ENCODE assay signal across 8 cellular contexts in genomic region chr22:35299717-35300497, GRCh38. TPM values are rescaled to one million over a fixed set of nuclear protein-coding genes. Genes with fewer than 3 reads are reported as not detected.
DNase-seq lines count a peak whose midpoint lies in the region; ATAC-seq and TF ChIP-seq lines count a peak whose summit lies in the region.

TSS of gene TOM1 (plus strand) at chr22:35299894. CDS start at chr22:35299929, 35 bp downstream.

- H3K36me3 ChIP-seq in DND-41 (ENCODE audit: insufficient read depth, low read length) (peaks cover 21% of the 10 kb centered on the region), GM23338 (ENCODE audit: insufficient read depth) (peaks cover 16% of the 10 kb centered on the region)

- peak within 1 kb of the TSS; percentile 76 for H3K27ac ChIP-seq in DND-41 (ENCODE audit: low read length)
- H3K27ac ChIP-seq in GM23338 (ENCODE audit: low read depth), result peak within 1 kb of the TSS; percentile 88

- H3K27me3 ChIP-seq in DND-41 (ENCODE audit: insufficient read depth, low read length, poor library complexity) (no peaks in the 10 kb centered on the region), GM23338 (ENCODE audit: insufficient read depth) (no peaks in the 10 kb centered on the region)

- H3K9me3 ChIP-seq in DND-41 (ENCODE audit: insufficient read depth, low read length, severe bottlenecking), result no peaks in the 10 kb centered on the region

- H3K36me3 Mint-ChIP-seq in GM23338 (ENCODE audit: low read depth), result peaks cover 4% of the 10 kb centered on the region; the same call in 1 of the 3 replicates
- peaks cover 0 to 1% of the 10 kb centered on the region in 2 donors for H3K36me3 Mint-ChIP-seq in naive B cell
- H3K36me3 Mint-ChIP-seq in stimulated activated memory B cell treated with anti-CD40 and anti-IgM and Interleukin-4, amounts not matched to agents 10 μg/mL and 1 μg/mL and 100 μg/mL, for 72 hours, result peaks cover 21% of the 10 kb centered on the region

- H3K4me2 ChIP-seq in DND-41 (ENCODE audit: insufficient read depth, low read length) (peak within 1 kb of the TSS; percentile 96), GM23338 (peak within 1 kb of the TSS; percentile 97)

- H3K4me1 ChIP-seq in DND-41 (ENCODE audit: insufficient read depth, low read length), result peaks cover 27% of the 10 kb centered on the region
- H3K4me1 ChIP-seq in GM23338 (ENCODE audit: insufficient read depth), result no peaks in the 10 kb centered on the region

- peak within 1 kb of the TSS; percentile 77 for H2AFZ ChIP-seq in DND-41 (ENCODE audit: low read depth, low read length)
- peak within 1 kb of the TSS; percentile 84 for H2AFZ ChIP-seq in GM23338

- ATAC-seq in DND-41 (ENCODE audit: insufficient read depth, low read depth) (peak; percentile 97), GM23338 (peak; percentile 96), naive B cell (ENCODE audit: low read depth in 2 of 2) (peak; percentile 86 to 90)
- peak; percentile 99 for ATAC-seq in stimulated activated memory B cell treated with anti-CD40 and anti-IgM and Interleukin-4, amounts not matched to agents 10 μg/mL and 1 μg/mL and 100 μg/mL, for 72 hours

- H3K9me2 ChIP-seq in GM23338 (ENCODE audit: insufficient read depth), result no peaks in the 10 kb centered on the region

- peaks cover 3% of the 10 kb centered on the region; the same call in 1 of the 3 replicates for H3K4me1 Mint-ChIP-seq in GM23338
- peaks cover 12 to 36% (median 21%) of the 10 kb centered on the region in 3 donors for H3K4me1 Mint-ChIP-seq in naive B cell
- peaks cover 42% of the 10 kb centered on the region for H3K4me1 Mint-ChIP-seq in stimulated activated memory B cell treated with anti-CD40 and anti-IgM and Interleukin-4, amounts not matched to agents 10 μg/mL and 1 μg/mL and 100 μg/mL, for 72 hours

- H4K20me1 ChIP-seq in DND-41 (ENCODE audit: insufficient read depth, low read length), result no peaks in the 10 kb centered on the region
- H4K20me1 ChIP-seq in GM23338 (replicated peaks; ENCODE audit: insufficient read depth), result peaks cover 5% of the 10 kb centered on the region; the same call in 1 of the 2 replicates

- H3K27me3 Mint-ChIP-seq in GM23338 (ENCODE audit: insufficient read depth, low read depth, poor library complexity) (peaks cover 13% of the 10 kb centered on the region), naive B cell (no peaks in the 10 kb centered on the region)
- H3K27me3 Mint-ChIP-seq in stimulated activated memory B cell treated with anti-CD40 and anti-IgM and Interleukin-4, amounts not matched to agents 10 μg/mL and 1 μg/mL and 100 μg/mL, for 72 hours, result no peaks in the 10 kb centered on the region

- H3K27ac Mint-ChIP-seq in GM23338, result peak within 1 kb of the TSS; percentile 88
- H3K27ac Mint-ChIP-seq in naive B cell, result peak within 1 kb of the TSS; percentile 96 to 100 (median 99)
- peak within 1 kb of the TSS; percentile 93 for H3K27ac Mint-ChIP-seq in stimulated activated memory B cell treated with anti-CD40 and anti-IgM and Interleukin-4, amounts not matched to agents 10 μg/mL and 1 μg/mL and 100 μg/mL, for 72 hours

- peak within 1 kb of the TSS; percentile 78 for H3K9ac ChIP-seq in DND-41 (ENCODE audit: low read depth, low read length)

- DNase-seq in DND-41 (peak; percentile 96), GM23338 (ENCODE audit: low spot score) (peak; percentile 99), LHCN-M2 (ENCODE audit: low read depth) (peak; percentile 98), RPMI8226 (peak; percentile 97), fibroblast of gingiva (ENCODE audit: low read depth) (peak; percentile 99), naive B cell (peak; percentile 98)
- DNase-seq in activated T-helper 1 cell treated with anti-CD3 and anti-CD28 coated beads, Interleukin-2, amount 50 U/mL, for 16 hours (ENCODE audit: low read depth in 1 of 2, low spot score in 1 of 2), result peak; percentile 96

- H3K4me3 Mint-ChIP-seq in GM23338 (peak within 1 kb of the TSS; percentile 88), naive B cell (peak within 1 kb of the TSS; percentile 93 to 99 (median 96))
- H3K4me3 Mint-ChIP-seq in stimulated activated memory B cell treated with anti-CD40 and anti-IgM and Interleukin-4, amounts not matched to agents 10 μg/mL and 1 μg/mL and 100 μg/mL, for 72 hours, result peak within 1 kb of the TSS; percentile 92

- peaks cover 18% of the 10 kb centered on the region for H3F3A ChIP-seq in GM23338 (replicated peaks; ENCODE audit: low read depth)

- peaks cover 23% of the 10 kb centered on the region for H3K79me2 ChIP-seq in DND-41 (ENCODE audit: insufficient read depth, low read length)
- no peaks in the 10 kb centered on the region; the same call in 1 of the 2 replicates for H3K79me2 ChIP-seq in GM23338 (replicated peaks; ENCODE audit: insufficient read depth)

- H3K9me3 Mint-ChIP-seq in GM23338, result no peaks in the 10 kb centered on the region
- H3K9me3 Mint-ChIP-seq in naive B cell, result no peaks in the 10 kb centered on the region
- no peaks in the 10 kb centered on the region for H3K9me3 Mint-ChIP-seq in stimulated activated memory B cell treated with anti-CD40 and anti-IgM and Interleukin-4, amounts not matched to agents 10 μg/mL and 1 μg/mL and 100 μg/mL, for 72 hours

- H3K4me3 ChIP-seq in DND-41 (ENCODE audit: low read depth in 1 of 2, low read length in 2 of 2), result peak within 1 kb of the TSS; percentile 66 to 68
- peak within 1 kb of the TSS; percentile 87 for H3K4me3 ChIP-seq in GM23338

- TF ChIP-seq CTCF in DND-41 (IDR thresholded peaks at IDR 0.05; ENCODE audit: borderline replicate concordance, extremely low read depth, low read length, poor library complexity, severe bottlenecking) (no peak), GM23338 (conservative IDR thresholded peaks at IDR 0.05; ENCODE audit: low read depth in 2 of 2) (no peak)

TF ChIP-seq in GM23338, 12 proteins besides CTCF, POLR2A, EP300 and RAD21:
- TF ChIP-seq CREB1 (CRISPR knock-in tag; IDR thresholded peaks at IDR 0.05; ENCODE audit: low read depth) (peak; percentile 76), ETS1 (IDR thresholded peaks at IDR 0.05) (no peak)

RNA-seq across cellular contexts. Expression of gene TOM1, which starts in this region (rescaled TPM):
- total RNA-seq in GM23338 (2014; rRNA removed; shearing (Covaris generic)), result 17.8 and 28.0 TPM in 2 replicates
- polyA plus RNA-seq in GM23338 (2016; fragmentation: Nextera tagmentation; extraction: Ambion mirVana) (9.1 and 10.9 TPM in 2 replicates), naive B cell (ENCODE audit: low read depth in 6 of 6) (10 to 100 TPM; 15.4 to 24.9 (median 18.8) TPM)
- 33.8 and 50.3 TPM in 2 replicates for total RNA-seq in LHCN-M2 (2014; rRNA removed)
- polyA plus RNA-seq in LHCN-M2 (2012), result 45.5 TPM

Comparison
In these comparisons a context has a peak if more than half of its experiments do, and no peak if none do; other contexts are left out.
1. Peak in every context shown above with its lines: DNase-seq, ATAC-seq, H3K4me3 ChIP-seq and H3K27ac ChIP-seq.